In the genomic region with DNA sequence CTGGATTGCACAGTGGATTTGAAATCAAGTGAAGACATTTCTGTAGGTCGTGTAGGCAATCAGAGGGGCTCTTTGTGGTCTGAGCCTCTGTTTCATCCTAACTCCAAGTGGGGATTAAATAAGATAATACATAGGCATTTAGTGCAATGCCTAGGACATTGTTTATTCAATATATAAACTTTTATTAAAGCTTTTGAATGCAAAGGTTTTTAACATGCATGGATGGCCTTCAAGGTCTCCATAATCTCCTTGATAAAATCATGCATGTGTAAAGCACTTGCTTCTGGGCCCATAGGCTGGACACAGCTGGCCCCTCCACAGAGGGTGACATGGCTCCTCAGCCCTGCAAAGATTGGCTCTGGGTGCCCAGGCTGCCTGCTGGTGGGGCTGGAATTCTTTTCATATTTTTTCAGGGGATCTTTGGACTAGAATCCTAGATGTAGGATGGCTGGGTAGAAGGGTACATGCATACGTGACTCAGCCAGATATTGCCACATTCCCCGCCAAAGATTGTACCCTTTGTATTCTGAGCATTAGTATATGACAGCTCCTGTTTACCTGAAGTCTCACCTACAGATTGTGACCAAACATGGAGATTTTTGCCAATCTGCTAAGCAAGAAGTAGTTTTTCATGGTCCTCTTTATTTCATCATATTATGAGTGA, we compare ENCODE assay signal across 1 cellular context.
TF ChIP-seq lines count a peak whose summit lies in the region.

No MANE protein-coding gene starts in this region.

TF ChIP-seq in HepG2, 621 proteins besides CTCF, POLR2A, EP300 and RAD21 (continued from another document):
- TF ChIP-seq, protein P1, sequence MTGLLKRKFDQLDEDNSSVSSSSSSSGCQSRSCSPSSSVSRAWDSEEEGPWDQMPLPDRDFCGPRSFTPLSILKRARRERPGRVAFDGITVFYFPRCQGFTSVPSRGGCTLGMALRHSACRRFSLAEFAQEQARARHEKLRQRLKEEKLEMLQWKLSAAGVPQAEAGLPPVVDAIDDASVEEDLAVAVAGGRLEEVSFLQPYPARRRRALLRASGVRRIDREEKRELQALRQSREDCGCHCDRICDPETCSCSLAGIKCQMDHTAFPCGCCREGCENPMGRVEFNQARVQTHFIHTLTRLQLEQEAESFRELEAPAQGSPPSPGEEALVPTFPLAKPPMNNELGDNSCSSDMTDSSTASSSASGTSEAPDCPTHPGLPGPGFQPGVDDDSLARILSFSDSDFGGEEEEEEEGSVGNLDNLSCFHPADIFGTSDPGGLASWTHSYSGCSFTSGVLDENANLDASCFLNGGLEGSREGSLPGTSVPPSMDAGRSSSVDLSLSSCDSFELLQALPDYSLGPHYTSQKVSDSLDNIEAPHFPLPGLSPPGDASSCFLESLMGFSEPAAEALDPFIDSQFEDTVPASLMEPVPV (CRISPR knock-in tag; IDR thresholded peaks at IDR 0.05), result peak; percentile 40; the same call in 1 of the 2 replicates
- peak; percentile 78; the same call in 1 of the 2 replicates for TF ChIP-seq ZMYM4 (CRISPR knock-in tag; IDR thresholded peaks at IDR 0.05)
- peak; percentile 69; the same call in 1 of the 2 replicates for TF ChIP-seq TFAP4 (IDR thresholded peaks at IDR 0.05; ENCODE audit: borderline replicate concordance, low read depth)
- TF ChIP-seq, protein P2, sequence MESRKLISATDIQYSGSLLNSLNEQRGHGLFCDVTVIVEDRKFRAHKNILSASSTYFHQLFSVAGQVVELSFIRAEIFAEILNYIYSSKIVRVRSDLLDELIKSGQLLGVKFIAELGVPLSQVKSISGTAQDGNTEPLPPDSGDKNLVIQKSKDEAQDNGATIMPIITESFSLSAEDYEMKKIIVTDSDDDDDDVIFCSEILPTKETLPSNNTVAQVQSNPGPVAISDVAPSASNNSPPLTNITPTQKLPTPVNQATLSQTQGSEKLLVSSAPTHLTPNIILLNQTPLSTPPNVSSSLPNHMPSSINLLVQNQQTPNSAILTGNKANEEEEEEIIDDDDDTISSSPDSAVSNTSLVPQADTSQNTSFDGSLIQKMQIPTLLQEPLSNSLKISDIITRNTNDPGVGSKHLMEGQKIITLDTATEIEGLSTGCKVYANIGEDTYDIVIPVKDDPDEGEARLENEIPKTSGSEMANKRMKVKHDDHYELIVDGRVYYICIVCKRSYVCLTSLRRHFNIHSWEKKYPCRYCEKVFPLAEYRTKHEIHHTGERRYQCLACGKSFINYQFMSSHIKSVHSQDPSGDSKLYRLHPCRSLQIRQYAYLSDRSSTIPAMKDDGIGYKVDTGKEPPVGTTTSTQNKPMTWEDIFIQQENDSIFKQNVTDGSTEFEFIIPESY (CRISPR knock-in tag; IDR thresholded peaks at IDR 0.05), result no peak; the same call in 1 of the 2 replicates
- TF ChIP-seq, protein P3, sequence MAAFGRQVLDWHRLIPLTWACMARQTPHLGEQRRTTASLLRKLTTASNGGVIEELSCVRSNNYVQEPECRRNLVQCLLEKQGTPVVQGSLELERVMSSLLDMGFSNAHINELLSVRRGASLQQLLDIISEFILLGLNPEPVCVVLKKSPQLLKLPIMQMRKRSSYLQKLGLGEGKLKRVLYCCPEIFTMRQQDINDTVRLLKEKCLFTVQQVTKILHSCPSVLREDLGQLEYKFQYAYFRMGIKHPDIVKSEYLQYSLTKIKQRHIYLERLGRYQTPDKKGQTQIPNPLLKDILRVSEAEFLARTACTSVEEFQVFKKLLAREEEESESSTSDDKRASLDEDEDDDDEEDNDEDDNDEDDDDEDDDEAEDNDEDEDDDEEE (CRISPR knock-in tag; IDR thresholded peaks at IDR 0.05), result peak; percentile 70; the same call in 1 of the 2 replicates
- TF ChIP-seq TEAD2 (CRISPR knock-in tag; IDR thresholded peaks at IDR 0.05), result no peak
- no peak for TF ChIP-seq POLR2AphosphoS2 (IDR thresholded peaks at IDR 0.05; ENCODE audit: low read depth, low read length)
